Comparison of ENCODE assay signal across 8 cellular contexts in the genomic region with DNA sequence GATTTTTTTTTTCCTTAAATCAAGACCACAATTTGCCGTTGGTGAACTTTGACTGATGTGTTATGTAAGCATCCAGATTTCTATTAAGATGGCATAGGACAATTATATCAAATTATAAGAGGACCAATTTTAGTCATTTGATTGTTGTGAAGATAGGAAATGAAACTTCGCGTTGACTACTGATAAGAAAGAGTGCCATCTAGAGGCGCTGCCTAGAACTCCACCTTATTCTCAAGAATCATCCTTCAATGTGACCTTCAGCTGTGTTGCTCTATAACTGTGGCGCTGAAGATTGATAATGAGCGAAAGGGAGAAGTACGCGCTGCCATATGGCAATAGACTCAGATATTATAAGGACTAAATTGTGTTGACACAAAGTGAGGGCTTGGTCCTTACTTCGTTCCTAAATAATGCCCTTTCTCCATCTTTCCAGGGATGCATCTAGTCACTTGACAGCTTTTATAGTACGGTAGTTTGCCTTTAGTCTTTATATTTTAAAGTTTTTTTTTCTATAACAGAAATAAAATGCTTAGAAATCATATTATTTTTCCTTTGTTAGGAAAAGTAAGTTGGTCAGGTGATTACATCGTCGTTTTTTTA.
DNase-seq lines count a peak whose midpoint lies in the region; ATAC-seq and TF ChIP-seq lines count a peak whose summit lies in the region.

No MANE protein-coding gene starts in this region.

- H3K4me1 Mint-ChIP-seq in stimulated activated naive B cell treated with anti-CD40 and anti-IgM and Interleukin-4, amounts not matched to agents 10 μg/mL and 1 μg/mL and 100 μg/mL, for 72 hours = no peaks in the 10 kb centered on the region

- no peak overlapping the region for H3K27ac Mint-ChIP-seq in stimulated activated naive B cell treated with anti-CD40 and anti-IgM and Interleukin-4, amounts not matched to agents 10 μg/mL and 1 μg/mL and 100 μg/mL, for 72 hours

- in situ Hi-C loops in GM13976 (cut with MboI; ENCODE audit: low sequenced_read_pairs, unreplicated experiment) = no loop called here

- H3K9me3 Mint-ChIP-seq in stimulated activated naive B cell treated with anti-CD40 and anti-IgM and Interleukin-4, amounts not matched to agents 10 μg/mL and 1 μg/mL and 100 μg/mL, for 72 hours = no peaks in the 10 kb centered on the region

- no peak overlapping the region for H3K4me3 Mint-ChIP-seq in stimulated activated naive B cell treated with anti-CD40 and anti-IgM and Interleukin-4, amounts not matched to agents 10 μg/mL and 1 μg/mL and 100 μg/mL, for 72 hours

- H3K36me3 Mint-ChIP-seq in stimulated activated naive B cell treated with anti-CD40 and anti-IgM and Interleukin-4, amounts not matched to agents 10 μg/mL and 1 μg/mL and 100 μg/mL, for 72 hours = no peaks in the 10 kb centered on the region

- DNase-seq in AG09319 (ENCODE audit: extremely low read depth, low read depth) (no peak), GM13976 (ENCODE audit: low spot score) (no peak), HT-29 (ENCODE audit: low spot score) (peak; percentile 68), NOMO-1 (lab: John Stamatoyannopoulos, UW; ENCODE audit: unreplicated experiment in 2 of 2) (peak; percentile 24 to 68), astrocyte of the hippocampus (ENCODE audit: low read depth, low spot score) (peak; percentile 66), kidney glomerular epithelial cell (lab: John Stamatoyannopoulos, UW) (peak; percentile 45), OCI-M2 (lab: John Stamatoyannopoulos, UW; ENCODE audit: unreplicated experiment) (no peak)
- DNase-seq in stimulated activated naive B cell treated with anti-CD40 and anti-IgM and Interleukin-4, amounts not matched to agents 10 μg/mL and 1 μg/mL and 100 μg/mL, for 72 hours = no peak

- H3K27me3 Mint-ChIP-seq in stimulated activated naive B cell treated with anti-CD40 and anti-IgM and Interleukin-4, amounts not matched to agents 10 μg/mL and 1 μg/mL and 100 μg/mL, for 72 hours = no peaks in the 10 kb centered on the region

- peak; percentile 55 for TF ChIP-seq CTCF in AG09319 (IDR thresholded peaks at IDR 0.05; ENCODE audit: low read depth, low read length)
- TF ChIP-seq CTCF in GM13976 (IDR thresholded peaks at IDR 0.05; ENCODE audit: borderline replicate concordance, control extremely low read depth, extremely low read depth, insufficient read depth, missing control alignments) = peak; percentile 53

- peak; percentile 54 to 61 for ATAC-seq in stimulated activated naive B cell treated with anti-CD40 and anti-IgM and Interleukin-4, amounts not matched to agents 10 μg/mL and 1 μg/mL and 100 μg/mL, for 72 hours (replicated peaks)

Comparison
In these comparisons a context has a peak if more than half of its experiments do, and no peak if none do; other contexts are left out.
1. DNase-seq: peak in HT-29 (single experiment), NOMO-1 (2 of 2), astrocyte of the hippocampus (single experiment) and kidney glomerular epithelial cell (single experiment); none in AG09319 (single experiment), GM13976 (single experiment), stimulated activated naive B cell treated with anti-CD40 and anti-IgM and Interleukin-4, amounts not matched to agents 10 μg/mL and 1 μg/mL and 100 μg/mL, for 72 hours (single experiment) and OCI-M2 (single experiment).